In genomic region chr9:98168952-98169488, GRCh38 we compare ENCODE assay signal across 8 cellular contexts. TPM values are rescaled to one million over a fixed set of nuclear protein-coding genes. Genes with fewer than 3 reads are reported as not detected.
DNase-seq lines count a peak whose midpoint lies in the region; ATAC-seq, FAIRE-seq and TF ChIP-seq lines count a peak whose summit lies in the region.

No MANE protein-coding gene starts in this region.

- peaks cover 7 to 25% of the 10 kb centered on the region in 2 donors for H3K36me3 Mint-ChIP-seq in CD14-positive monocyte

- FAIRE-seq in GM19239 (lab: Jason Lieb, UNC), result peak; percentile 64

- TF ChIP-seq CTCF in CD14-positive monocyte (IDR thresholded peaks at IDR 0.05), result no peak

- H3K4me1 Mint-ChIP-seq in CD14-positive monocyte, result peaks cover 53% of the 10 kb centered on the region

- intact Hi-C loops in CD14-positive monocyte (cut with micrococcal nuclease), result no loop called here

- peak overlapping the region; percentile 5 to 68 (median 65) for H3K27ac Mint-ChIP-seq in CD14-positive monocyte

- peaks cover 0 to 2% (median 1%) of the 10 kb centered on the region in 3 donors for H3K27me3 Mint-ChIP-seq in CD14-positive monocyte (ENCODE audit: low read depth in 3 of 3)

- H3K4me3 Mint-ChIP-seq in CD14-positive monocyte, result no peak overlapping the region

- peak; percentile 97 for ATAC-seq in HG03103 (IDR thresholded peaks at IDR 0.05; ENCODE audit: low read depth, unreplicated experiment)

- H3K9me3 Mint-ChIP-seq in CD14-positive monocyte, result peaks cover 0 to 2% (median 0%) of the 10 kb centered on the region in 7 donors

- DNase-seq in CD14-positive monocyte (ENCODE audit: low spot score) (no peak), GM19239 (ENCODE audit: insufficient read length, low spot score) (peak; percentile 85), SW480 (ENCODE audit: low spot score) (peak; percentile 89), dermis blood vessel endothelial cell (peak; percentile 20), retina (peak; percentile 59), DMS 273 treated with DMSO at 0.1 percent for 48 hours (lab: John Stamatoyannopoulos, UW) (no peak), hypothalamus (lab: John Stamatoyannopoulos, UW) (no peak)

RNA-seq across cellular contexts. Expression of gene CORO2A, which starts 23.4 kb away (rescaled TPM):
- polyA plus RNA-seq in CD14-positive monocyte, result 1 to 10 TPM; 2.1 to 3.5 TPM
- 1.0 and 1.7 TPM in 2 replicates for total RNA-seq in dermis blood vessel endothelial cell

RNA-seq across cellular contexts. Expression of gene TRIM14, which starts 50.0 kb away (rescaled TPM):
- polyA plus RNA-seq in CD14-positive monocyte, result 10 to 100 TPM; 23.0 to 28.5 TPM
- total RNA-seq in dermis blood vessel endothelial cell, result 1.5 and 4.8 TPM in 2 replicates

Comparison
In these comparisons a context has a peak if more than half of its experiments do, and no peak if none do; other contexts are left out.
1. DNase-seq: peak in GM19239 (single experiment), SW480 (single experiment), dermis blood vessel endothelial cell (single experiment) and retina (single experiment); none in CD14-positive monocyte (single experiment), DMS 273 treated with DMSO at 0.1 percent for 48 hours (single experiment) and hypothalamus (0 of 51).